12 cellular contexts compared by ENCODE assay signal in genomic region chr10:125878957-125879835, GRCh38. TPM values are rescaled to one million over a fixed set of nuclear protein-coding genes. Genes with fewer than 3 reads are reported as not detected.
DNase-seq lines count a peak whose midpoint lies in the region; ATAC-seq, FAIRE-seq and TF ChIP-seq lines count a peak whose summit lies in the region.
"Had no signal": no experiment of that assay in that cellular context is flagged by ENCODE, and none has a peak within 500 bp of the region (broad histone marks: within the 10 kb centered on the region; RNA-seq: fewer than 3 reads in every experiment).

No MANE protein-coding gene starts in this region.

- intact Hi-C loops in pancreas (cut with DNase I): no loop called here

- H3K27ac ChIP-seq in pancreas: peak overlapping the region in 2 of 4 donors; percentile 40 to 62
- H3K27ac ChIP-seq: Peyer's patch had no signal

- peak; percentile 95 for DNase-seq in ELR (ENCODE audit: low read depth)
- peak; percentile 82 for DNase-seq in RKO (ENCODE audit: low spot score)
- DNase-seq in epithelial cell of proximal tubule (ENCODE audit: low read depth): peak; percentile 74
- DNase-seq in pancreas: peak in 3 of 6 donors; percentile 38 to 49 (median 38)
- DNase-seq in GM19239 (ENCODE audit: insufficient read length, low spot score): no peak
- DNase-seq in mesenteric fat pad (ENCODE audit: low spot score): no peak
- no peak for DNase-seq in activated T-cell treated with anti-CD3 and anti-CD28 coated beads for 4 hours
- no peak for DNase-seq in NCI-H524 treated with DMSO at 0.1 percent for 48 hours (lab: John Stamatoyannopoulos, UW)
- DNase-seq: activated CD4-positive, alpha-beta T cell treated with anti-CD3 and anti-CD28 coated beads for 1 hour; activated naive CD8-positive, alpha-beta T cell treated with anti-CD3 and anti-CD28 coated beads, Interleukin-2, amount 50 U/mL, for 24 hours; hypothalamus; Peyer's patch had no signal

- no peaks in the 10 kb centered on the region for H3K27me3 ChIP-seq in pancreas
- H3K27me3 ChIP-seq: Peyer's patch had no signal

- H3K4me3 ChIP-seq in epithelial cell of proximal tubule (ENCODE audit: low read depth, low read length) (no peak overlapping the region), pancreas (no peak overlapping the region)
- H3K4me3 ChIP-seq: Peyer's patch had no signal

- peak; percentile 84 to 88 (median 86) for ATAC-seq in pancreas
- ATAC-seq: activated naive CD8-positive, alpha-beta T cell treated with anti-CD3 and anti-CD28 coated beads, Interleukin-2, amount 50 U/mL, for 24 hours had no signal

- peaks cover 0 to 29% (median 16%) of the 10 kb centered on the region in 3 donors for H3K4me1 ChIP-seq in pancreas
- H3K4me1 ChIP-seq: Peyer's patch had no signal

- H3K36me3 ChIP-seq in pancreas: no peaks in the 10 kb centered on the region

- H3K9me3 ChIP-seq in pancreas: no peaks in the 10 kb centered on the region
- H3K9me3 ChIP-seq: Peyer's patch had no signal

- TF ChIP-seq CTCF in epithelial cell of proximal tubule (conservative IDR thresholded peaks at IDR 0.05; ENCODE audit: low read depth, low read length) (no peak), pancreas (IDR thresholded peaks at IDR 0.05) (no peak)

- WGBS in pancreas, 2 donors: 68 to 71% methylated on average over 11 of the region's 11 CpGs

- FAIRE-seq in pancreas (lab: Jason Lieb, UNC) (no peak), GM19239 (lab: Jason Lieb, UNC) (no peak)

RNA-seq across cellular contexts. Expression of gene DHX32, which starts 1.9 kb away (rescaled TPM):
- total RNA-seq in epithelial cell of proximal tubule: 29.6 and 38.8 TPM in 2 replicates
- 10 to 100 TPM; 17.2 to 33.1 (median 24.9) TPM for total RNA-seq in pancreas
- polyA plus RNA-seq in pancreas: 10 to 100 TPM; 16.9 to 18.6 TPM
- total RNA-seq in mesenteric fat pad: 29.6 TPM

RNA-seq across cellular contexts. Expression of gene FANK1, which starts 17.2 kb away (rescaled TPM):
- total RNA-seq in epithelial cell of proximal tubule (2.8 and 9.2 TPM in 2 replicates), pancreas (1 to 10 TPM; 1.6 to 4.3 (median 2.3) TPM), mesenteric fat pad (0.42 TPM)
- polyA plus RNA-seq in pancreas: 10 to 100 TPM in 1 of 2 donors, 1 to 10 TPM in 1; 5.7 to 13.2 TPM

RNA-seq across cellular contexts. Expression of gene BCCIP, which starts 55.9 kb away (rescaled TPM):
- total RNA-seq in epithelial cell of proximal tubule (57.2 and 75.5 TPM in 2 replicates), pancreas (10 to 100 TPM; 18.6 to 31.2 (median 25.3) TPM), mesenteric fat pad (57.7 TPM)
- polyA plus RNA-seq in pancreas: 10 to 100 TPM; 30.0 to 40.8 TPM

RNA-seq across cellular contexts. Expression of gene UROS, which starts 56.1 kb away (rescaled TPM):
- total RNA-seq in epithelial cell of proximal tubule: 56.8 and 56.9 TPM in 2 replicates
- 10 to 100 TPM; 12.8 to 20.1 (median 18.1) TPM for total RNA-seq in pancreas
- 10 to 100 TPM; 30.4 to 34.4 TPM for polyA plus RNA-seq in pancreas
- total RNA-seq in mesenteric fat pad: 50.6 TPM

Comparison
In these comparisons a context has a peak if more than half of its experiments do, and no peak if none do; other contexts are left out.
1. DNase-seq: peak in ELR (single experiment), RKO (single experiment) and epithelial cell of proximal tubule (single experiment); none in GM19239 (single experiment), mesenteric fat pad (single experiment), activated T-cell treated with anti-CD3 and anti-CD28 coated beads for 4 hours (single experiment) and NCI-H524 treated with DMSO at 0.1 percent for 48 hours (single experiment).